ENCODE assay signal across 8 cellular contexts in the genomic region with DNA sequence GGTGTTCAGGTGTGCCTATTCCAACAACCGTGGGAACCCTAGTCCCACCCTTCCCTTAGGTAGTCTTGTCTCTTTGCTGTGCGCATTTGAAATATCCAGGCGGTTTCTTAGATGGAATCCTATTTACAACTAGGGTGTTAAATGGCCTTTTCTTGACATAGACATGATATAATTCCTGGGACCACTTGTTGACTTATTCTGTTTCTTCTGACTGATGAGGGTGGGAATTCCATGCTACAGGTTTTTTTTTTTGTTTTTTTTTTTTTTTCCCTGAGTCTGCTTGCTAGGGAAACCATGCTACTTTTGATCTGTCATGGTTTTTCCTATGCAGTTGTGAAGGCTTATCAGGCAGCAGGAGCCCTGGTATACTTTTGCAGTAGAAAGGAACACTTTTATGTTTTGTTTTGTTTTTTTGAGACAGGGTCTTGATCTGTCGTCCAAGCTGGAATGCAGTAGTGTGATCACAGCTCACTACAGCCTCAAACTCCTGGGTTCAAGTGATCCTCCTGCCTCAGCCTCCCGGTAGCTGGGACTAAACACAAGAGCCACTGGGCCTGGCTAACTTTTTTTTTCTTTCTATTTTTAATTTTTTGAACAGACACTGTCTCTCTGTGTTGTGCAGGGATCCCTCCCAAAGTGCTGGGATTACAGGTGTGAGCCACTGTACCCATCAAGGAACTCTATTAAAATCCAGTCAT. TPM values are rescaled to one million over a fixed set of nuclear protein-coding genes. Genes with fewer than 3 reads are reported as not detected.
DNase-seq lines count a peak whose midpoint lies in the region; ATAC-seq, FAIRE-seq and TF ChIP-seq lines count a peak whose summit lies in the region.

No MANE protein-coding gene starts in this region.

- FAIRE-seq in K562 (lab: Jason Lieb, UNC): no peak

- POLR2A ChIA-PET in K562 (lab: Yijun Ruan, JAX): interaction anchor here (1.0 to 3.9 kb wide), 5 partner anchors 12 to 218 kb away, joined by 3 to 32 read pairs (median 3); no protein-coding TSS in a partner anchor

- H3K9me1 ChIP-seq in K562 (ENCODE audit: control insufficient read depth, insufficient read depth, low read length): no peaks in the 10 kb centered on the region

- CTCF ChIA-PET in K562 (lab: Yijun Ruan, JAX; ENCODE audit: low intra/inter-chr PET ratio): no interaction called here

- H3K27ac ChIP-seq in right atrium auricular region (no peak overlapping the region), K562 (ENCODE audit: extremely low read depth, low read depth, low read length) (peak overlapping the region; percentile 72), muscle layer of colon (ENCODE audit: low read depth, low read length) (peak overlapping the region; percentile 83), vagina (peak overlapping the region; percentile 99)

- peaks cover 65% of the 10 kb centered on the region for H3K79me2 ChIP-seq in K562 (ENCODE audit: control insufficient read depth, insufficient read depth, low read length)

- TF ChIP-seq CTCF in right atrium auricular region (IDR thresholded peaks at IDR 0.05) (no peak), K562 (IDR thresholded peaks at IDR 0.05 in 2 of 3, conservative IDR thresholded peaks at IDR 0.05 in 1 of 3; ENCODE audit: insufficient read depth in 2 of 3, low read depth in 1 of 3, low read length in 3 of 3) (no peak), vagina (IDR thresholded peaks at IDR 0.05) (no peak), GM13976 (IDR thresholded peaks at IDR 0.05; ENCODE audit: borderline replicate concordance, control extremely low read depth, extremely low read depth, insufficient read depth, missing control alignments) (no peak)

- TF ChIP-seq EP300 in K562 (IDR thresholded peaks at IDR 0.05; ENCODE audit: low read length): no peak

- TF ChIP-seq POLR2A in K562 (conservative IDR thresholded peaks at IDR 0.05) (no peak), vagina (IDR thresholded peaks at IDR 0.05) (no peak)

- TF ChIP-seq RAD21 in K562 (CRISPR knock-in tag; conservative IDR thresholded peaks at IDR 0.05 in 1 of 2, IDR thresholded peaks at IDR 0.05 in 1 of 2): no peak

- 0 out of 2 replicates have a peak overlapping the region, but pooled peaks have one; percentile 51 for H2AFZ ChIP-seq in K562 (ENCODE audit: low read depth, low read length)

- peak overlapping the region; percentile 94 for H3K4me2 ChIP-seq in K562 (ENCODE audit: insufficient read depth, low read length)

- no peaks in the 10 kb centered on the region for H3K36me3 ChIP-seq in right atrium auricular region
- H3K36me3 ChIP-seq in K562 (ENCODE audit: control insufficient read depth, insufficient read depth, low read length): no peaks in the 10 kb centered on the region
- no peaks in the 10 kb centered on the region for H3K36me3 ChIP-seq in muscle layer of colon (ENCODE audit: insufficient read depth, low read length)
- H3K36me3 ChIP-seq in vagina: no peaks in the 10 kb centered on the region

- H3K4me1 ChIP-seq in right atrium auricular region (peaks cover 0 to 55% of the 10 kb centered on the region in 2 donors), K562 (replicated peaks in 1 of 2; ENCODE audit: control insufficient read depth in 2 of 2, insufficient read depth in 2 of 2, low read length in 2 of 2) (peaks cover 49 to 60% of the 10 kb centered on the region in 2 experiments), muscle layer of colon (ENCODE audit: insufficient read depth, low read length) (peaks cover 56% of the 10 kb centered on the region), vagina (peaks cover 74% of the 10 kb centered on the region)

- H3K4me3 ChIP-seq in right atrium auricular region (peak overlapping the region; percentile 86 to 92), K562 (peak overlapping the region; percentile 62), muscle layer of colon (ENCODE audit: low read depth in 1 of 2, low read length in 2 of 2) (peak overlapping the region; percentile 75 to 84), vagina (peak overlapping the region; percentile 98 to 99)

- H4K20me1 ChIP-seq in K562 (replicated peaks; ENCODE audit: control insufficient read depth, insufficient read depth, low read length): no peaks in the 10 kb centered on the region

- H3K27me3 ChIP-seq in right atrium auricular region (no peaks in the 10 kb centered on the region), K562 (ENCODE audit: control insufficient read depth in 2 of 2, insufficient read depth in 2 of 2, low read length in 2 of 2) (no peaks in the 10 kb centered on the region), muscle layer of colon (ENCODE audit: control insufficient read depth in 1 of 2, insufficient read depth in 2 of 2, low read length in 2 of 2) (no peaks in the 10 kb centered on the region), vagina (no peaks in the 10 kb centered on the region)

- DNase-seq in right atrium auricular region (ENCODE audit: low spot score) (no peak), Right ventricle myocardium superior (no peak), K562 (ENCODE audit: extremely low read depth in 1 of 4, low spot score in 3 of 4) (no peak), vagina (ENCODE audit: extremely low spot score in 2 of 2) (no peak), G401 (ENCODE audit: low spot score) (no peak), GM13976 (ENCODE audit: low spot score) (no peak)

- 6% methylated on average over 5 of the region's 5 CpGs for WGBS in K562 (ENCODE audit: insufficient coverage, low coverage, missing lambda C conversion rate)

- no TSS peak for BruUV-seq in K562 (replicated peaks; lab: Mats Ljungman, UMichigan)

- H3K9ac ChIP-seq in K562 (ENCODE audit: insufficient read depth in 1 of 2, low read depth in 2 of 2, low read length in 2 of 2): peak overlapping the region; percentile 77 to 90; a peak in 3 of 4 replicates
- H3K9ac ChIP-seq in muscle layer of colon (ENCODE audit: low read length): peak overlapping the region; percentile 54

- in situ Hi-C loops in K562 (cut with MboI): no loop called here
- in situ Hi-C loops in G401 (cut with HindIII; ENCODE audit: low sequenced_read_pairs): no loop called here
- in situ Hi-C loops in GM13976 (cut with MboI; ENCODE audit: low sequenced_read_pairs, unreplicated experiment): loop anchor here (10.0 kb wide), 1 partner anchor 108 kb away; no protein-coding TSS in a partner anchor

- intact Hi-C loops in Right ventricle myocardium superior (cut with DNase I): loop anchor here (10.0 kb wide), 1 partner anchor 88 kb away; no protein-coding TSS in a partner anchor
- intact Hi-C loops in K562 (cut with micrococcal nuclease): loop anchor here (1.0 to 5.0 kb wide), 2 partner anchors 10 to 35 kb away; no protein-coding TSS in a partner anchor
- intact Hi-C loops in vagina (cut with DNase I): loop anchor here (10.0 kb wide), 1 partner anchor 88 kb away; no protein-coding TSS in a partner anchor

- no peaks in the 10 kb centered on the region for H3K9me3 ChIP-seq in right atrium auricular region
- no peaks in the 10 kb centered on the region for H3K9me3 ChIP-seq in K562 (replicated peaks; ENCODE audit: control insufficient read depth, insufficient read depth, low read depth, low read length)
- no peaks in the 10 kb centered on the region for H3K9me3 ChIP-seq in muscle layer of colon (ENCODE audit: low read length)
- H3K9me3 ChIP-seq in vagina: no peaks in the 10 kb centered on the region

- no peak for ATAC-seq in Right ventricle myocardium superior (ENCODE audit: poor library complexity)
- no peak for ATAC-seq in K562
- ATAC-seq in HG03457 (IDR thresholded peaks at IDR 0.05; ENCODE audit: unreplicated experiment): no peak

RNA-seq across cellular contexts. Expression of gene STIM1, which starts 1.5 kb away (rescaled TPM):
- total RNA-seq in right atrium auricular region (10 to 100 TPM; 15.4 to 16.6 TPM), Right ventricle myocardium superior (27.5 TPM), K562 (2014; rRNA removed) (22.1 and 23.9 TPM in 2 replicates), K562 (2014; rRNA removed; fragmentation: Illumina TruSeq; extraction: Trizol) (25.8 and 28.2 TPM in 2 replicates), K562 (2015; rRNA removed; fragmentation: Illumina TruSeq; extraction: Trizol) (18.3 and 20.6 TPM in 2 replicates), K562 (2021) (50.4 and 50.5 TPM in 2 replicates), vagina (68.8 TPM)
- total RNA-seq in K562 (2011; cell fraction: chromatin; rRNA removed; ENCODE audit: low replicate concordance): 148 and 250 TPM in 2 replicates
- 183 and 205 TPM in 2 replicates for total RNA-seq in K562 (2011; cell fraction: nucleolus; rRNA removed)
- total RNA-seq in K562 (2011; cell fraction: nucleoplasm; rRNA removed): 147 and 198 TPM in 2 replicates
- polyA plus RNA-seq in K562 (2011; rRNA removed) (30.2 and 42.1 TPM in 2 replicates), K562 (2014; fragmentation: Illumina TruSeq; extraction: Trizol) (38.8 and 39.1 TPM in 2 replicates), K562 (2014; fragmentation: Nextera tagmentation; extraction: Ambion mirVana) (1 to 10 TPM; 7.7 to 8.0 TPM), K562 (2014; rRNA removed) (22.5 and 24.7 TPM in 2 replicates)
- polyA plus RNA-seq in K562 (2011; cell fraction: cytosol; rRNA removed): 32.2 and 32.4 TPM in 2 replicates
- 47.0 and 55.3 TPM in 2 replicates for polyA plus RNA-seq in K562 (2011; cell fraction: nucleus; rRNA removed)
- polyA plus RNA-seq in K562 (2012): 55.9 and 67.3 TPM in 2 replicates
- polyA minus RNA-seq in K562 (2011; rRNA and poly(A)+ RNA removed): 160 and 190 TPM in 2 replicates
- polyA minus RNA-seq in K562 (2011; cell fraction: cytosol; rRNA and poly(A)+ RNA removed): 46.1 and 63.4 TPM in 2 replicates
- polyA minus RNA-seq in K562 (2011; cell fraction: nucleus; rRNA and poly(A)+ RNA removed): 30.4 and 55.1 TPM in 2 replicates
- total RNA-seq in G401 (2014; rRNA removed; shearing (Covaris generic)): 15.4 and 28.2 TPM in 2 replicates

RNA-seq across cellular contexts. Expression of gene RHOG, which starts 16.2 kb away (rescaled TPM):
- total RNA-seq in right atrium auricular region (10 to 100 TPM; 20.1 to 48.9 TPM), Right ventricle myocardium superior (22.3 TPM), K562 (2014; rRNA removed) (80.3 and 117 TPM in 2 replicates), K562 (2014; rRNA removed; fragmentation: Illumina TruSeq; extraction: Trizol) (34.7 and 43.6 TPM in 2 replicates), K562 (2015; rRNA removed; fragmentation: Illumina TruSeq; extraction: Trizol) (70.0 and 71.8 TPM in 2 replicates), K562 (2021) (157 and 162 TPM in 2 replicates), vagina (107 TPM)
- 27.7 and 100.0 TPM in 2 replicates for total RNA-seq in K562 (2011; cell fraction: chromatin; rRNA removed; ENCODE audit: low replicate concordance)
- total RNA-seq in K562 (2011; cell fraction: nucleolus; rRNA removed): 89.7 and 100 TPM in 2 replicates
- total RNA-seq in K562 (2011; cell fraction: nucleoplasm; rRNA removed): 70.6 and 86.3 TPM in 2 replicates
- polyA plus RNA-seq in K562 (2011; rRNA removed) (112 and 121 TPM in 2 replicates), K562 (2014; fragmentation: Illumina TruSeq; extraction: Trizol) (153 and 223 TPM in 2 replicates), K562 (2014; fragmentation: Nextera tagmentation; extraction: Ambion mirVana) (10 to 100 TPM; 22.6 to 36.8 TPM), K562 (2014; rRNA removed) (134 and 159 TPM in 2 replicates)
- polyA plus RNA-seq in K562 (2011; cell fraction: cytosol; rRNA removed): 199 and 423 TPM in 2 replicates
- 55.6 and 75.5 TPM in 2 replicates for polyA plus RNA-seq in K562 (2011; cell fraction: nucleus; rRNA removed)
- 177 and 217 TPM in 2 replicates for polyA plus RNA-seq in K562 (2012)
- polyA minus RNA-seq in K562 (2011; rRNA and poly(A)+ RNA removed): 68.0 and 101 TPM in 2 replicates
- 169 and 173 TPM in 2 replicates for polyA minus RNA-seq in K562 (2011; cell fraction: cytosol; rRNA and poly(A)+ RNA removed)
- 39.9 and 49.1 TPM in 2 replicates for polyA minus RNA-seq in K562 (2011; cell fraction: nucleus; rRNA and poly(A)+ RNA removed)
- total RNA-seq in G401 (2014; rRNA removed; shearing (Covaris generic)): 8.3 and 12.0 TPM in 2 replicates

RNA-seq across cellular contexts. Expression of gene PGAP2, which starts 48.6 kb away (rescaled TPM):
- 10 to 100 TPM; 10.8 to 14.9 TPM for total RNA-seq in right atrium auricular region
- 26.8 TPM for total RNA-seq in Right ventricle myocardium superior
- total RNA-seq in K562 (2011; cell fraction: chromatin; rRNA removed; ENCODE audit: low replicate concordance): 52.9 and 128 TPM in 2 replicates
- 70.0 and 81.9 TPM in 2 replicates for total RNA-seq in K562 (2011; cell fraction: nucleolus; rRNA removed)
- total RNA-seq in K562 (2011; cell fraction: nucleoplasm; rRNA removed): 77.8 and 87.7 TPM in 2 replicates
- 17.9 and 26.9 TPM in 2 replicates for total RNA-seq in K562 (2014; rRNA removed)
- total RNA-seq in K562 (2014; rRNA removed; fragmentation: Illumina TruSeq; extraction: Trizol): 18.4 and 20.2 TPM in 2 replicates
- total RNA-seq in K562 (2015; rRNA removed; fragmentation: Illumina TruSeq; extraction: Trizol): 20.6 and 22.7 TPM in 2 replicates
- total RNA-seq in K562 (2021): 35.2 and 38.0 TPM in 2 replicates
- 47.2 and 57.2 TPM in 2 replicates for polyA plus RNA-seq in K562 (2011; rRNA removed)
- 61.2 and 89.0 TPM in 2 replicates for polyA plus RNA-seq in K562 (2011; cell fraction: cytosol; rRNA removed)
- polyA plus RNA-seq in K562 (2011; cell fraction: nucleus; rRNA removed): 177 and 185 TPM in 2 replicates
- polyA plus RNA-seq in K562 (2012): 38.5 and 43.9 TPM in 2 replicates
- 46.4 and 49.7 TPM in 2 replicates for polyA plus RNA-seq in K562 (2014; fragmentation: Illumina TruSeq; extraction: Trizol)
- polyA plus RNA-seq in K562 (2014; fragmentation: Nextera tagmentation; extraction: Ambion mirVana): 10 to 100 TPM; 33.7 to 40.0 TPM
- polyA plus RNA-seq in K562 (2014; rRNA removed): 31.8 and 34.9 TPM in 2 replicates
- 32.7 and 40.7 TPM in 2 replicates for polyA minus RNA-seq in K562 (2011; rRNA and poly(A)+ RNA removed)
- 16.9 and 30.9 TPM in 2 replicates for polyA minus RNA-seq in K562 (2011; cell fraction: cytosol; rRNA and poly(A)+ RNA removed)
- 18.3 and 23.0 TPM in 2 replicates for polyA minus RNA-seq in K562 (2011; cell fraction: nucleus; rRNA and poly(A)+ RNA removed)
- 19.6 TPM for total RNA-seq in vagina
- 11.9 and 15.1 TPM in 2 replicates for total RNA-seq in G401 (2014; rRNA removed; shearing (Covaris generic))

RNA-seq across cellular contexts. Expression of gene NUP98, which starts 59.7 kb away (rescaled TPM):
- total RNA-seq in right atrium auricular region (10 to 100 TPM; 58.8 to 94.5 TPM), Right ventricle myocardium superior (43.2 TPM), K562 (2014; rRNA removed) (143 TPM in 2 replicates), K562 (2014; rRNA removed; fragmentation: Illumina TruSeq; extraction: Trizol) (116 and 118 TPM in 2 replicates), K562 (2015; rRNA removed; fragmentation: Illumina TruSeq; extraction: Trizol) (164 and 182 TPM in 2 replicates), K562 (2021) (122 and 130 TPM in 2 replicates), vagina (110 TPM)
- 342 and 546 TPM in 2 replicates for total RNA-seq in K562 (2011; cell fraction: chromatin; rRNA removed; ENCODE audit: low replicate concordance)
- 195 and 218 TPM in 2 replicates for total RNA-seq in K562 (2011; cell fraction: nucleolus; rRNA removed)
- total RNA-seq in K562 (2011; cell fraction: nucleoplasm; rRNA removed): 297 and 312 TPM in 2 replicates
- polyA plus RNA-seq in K562 (2011; rRNA removed) (132 and 146 TPM in 2 replicates), K562 (2014; fragmentation: Illumina TruSeq; extraction: Trizol) (196 and 197 TPM in 2 replicates), K562 (2014; fragmentation: Nextera tagmentation; extraction: Ambion mirVana) (10 to 100 TPM; 45.1 to 60.8 TPM), K562 (2014; rRNA removed) (128 and 131 TPM in 2 replicates)
- 259 and 340 TPM in 2 replicates for polyA plus RNA-seq in K562 (2011; cell fraction: cytosol; rRNA removed)
- 203 and 273 TPM in 2 replicates for polyA plus RNA-seq in K562 (2011; cell fraction: nucleus; rRNA removed)
- polyA plus RNA-seq in K562 (2012): 80.8 and 90.3 TPM in 2 replicates
- 279 and 376 TPM in 2 replicates for polyA minus RNA-seq in K562 (2011; rRNA and poly(A)+ RNA removed)
- 161 and 183 TPM in 2 replicates for polyA minus RNA-seq in K562 (2011; cell fraction: cytosol; rRNA and poly(A)+ RNA removed)
- polyA minus RNA-seq in K562 (2011; cell fraction: nucleus; rRNA and poly(A)+ RNA removed): 94.9 and 145 TPM in 2 replicates
- total RNA-seq in G401 (2014; rRNA removed; shearing (Covaris generic)): 115 and 150 TPM in 2 replicates

Comparison
In these comparisons a context has a peak if more than half of its experiments do, and no peak if none do; other contexts are left out.
1. H3K27ac ChIP-seq: peak in K562 (single experiment), muscle layer of colon (single experiment) and vagina (single experiment); none in right atrium auricular region (0 of 2).
2. Peak in every context shown above with its lines, with median percentiles within 50 percentile points of each other: H3K4me3 ChIP-seq.